ENCODE assay signal across 8 cellular contexts in the genomic region with DNA sequence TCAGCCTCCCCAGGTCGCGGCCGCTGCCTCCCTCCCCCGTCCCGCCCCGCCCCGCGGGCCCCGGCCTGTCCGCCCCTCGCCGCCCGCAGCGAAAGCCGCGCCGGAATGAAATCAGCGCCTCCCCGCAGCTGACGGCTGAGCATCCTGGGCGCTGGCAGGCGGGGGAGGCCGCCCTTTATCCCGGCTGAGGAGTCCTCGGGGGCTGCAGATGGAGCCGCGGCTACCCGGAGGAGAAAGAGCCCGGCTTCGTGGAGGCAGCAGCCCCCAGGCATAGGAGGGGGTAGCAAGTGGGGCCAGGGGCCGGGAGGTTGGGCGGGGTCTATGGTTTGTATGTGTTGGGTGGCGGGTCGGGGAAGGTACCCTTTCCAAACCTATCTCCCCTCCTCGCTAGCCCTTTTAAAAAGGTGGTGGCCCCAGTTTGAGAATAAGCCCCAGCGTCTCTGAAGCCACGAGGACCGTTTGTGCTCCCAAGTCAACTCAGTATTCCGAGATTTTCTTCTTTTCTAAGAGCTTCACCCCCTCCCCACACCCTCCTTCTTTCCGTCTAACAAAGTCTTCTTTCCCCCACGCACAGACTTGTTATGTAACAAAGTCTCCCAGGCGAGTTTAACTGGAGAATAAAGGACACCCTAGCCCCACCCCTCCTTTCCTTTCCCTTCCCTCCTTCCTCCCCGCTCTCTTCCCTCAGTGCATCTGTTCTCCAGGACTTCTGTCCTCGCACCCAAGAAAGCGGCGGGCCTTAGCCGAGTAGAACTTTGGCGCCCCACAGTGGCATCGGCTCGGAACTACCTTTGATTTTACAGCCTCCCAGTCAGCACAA. TPM values are rescaled to one million over a fixed set of nuclear protein-coding genes. Genes with fewer than 3 reads are reported as not detected.
DNase-seq lines count a peak whose midpoint lies in the region; TF ChIP-seq lines count a peak whose summit lies in the region.

No MANE protein-coding gene starts in this region.

- TF ChIP-seq CTCF in MM.1S (IDR thresholded peaks at IDR 0.05; ENCODE audit: low read length) (peak; percentile 87), ovary (IDR thresholded peaks at IDR 0.05) (peak; percentile 39 to 57 (median 45)), uterus (IDR thresholded peaks at IDR 0.05) (peak; percentile 56 to 80 (median 62))

- H3K9me3 ChIP-seq in MM.1S (replicated peaks; ENCODE audit: insufficient read depth, low read length) (no peaks in the 10 kb centered on the region), SJSA1 (replicated peaks) (no peaks in the 10 kb centered on the region), ovary (no peaks in the 10 kb centered on the region), uterus (no peaks in the 10 kb centered on the region)

- H3K4me2 ChIP-seq in MM.1S (ENCODE audit: low read depth, low read length) = peak overlapping the region; percentile 90

- H3K27ac Mint-ChIP-seq in activated naive CD8-positive, alpha-beta T cell = no peak overlapping the region

- H3K4me1 ChIP-seq in MM.1S (ENCODE audit: low read length) = no peaks in the 10 kb centered on the region
- H3K4me1 ChIP-seq in SJSA1 (replicated peaks) = peaks cover 6% of the 10 kb centered on the region
- H3K4me1 ChIP-seq in ovary (ENCODE audit: insufficient read depth) = peaks cover 2% of the 10 kb centered on the region
- H3K4me1 ChIP-seq in uterus = peaks cover 5 to 7% of the 10 kb centered on the region in 2 donors

- H3K9ac ChIP-seq in MM.1S (ENCODE audit: low read length) = no peak overlapping the region

- no peak overlapping the region for H3K27ac ChIP-seq in MM.1S (ENCODE audit: low read length)
- H3K27ac ChIP-seq in SJSA1 = no peak overlapping the region
- H3K27ac ChIP-seq in ovary = no peak overlapping the region
- no peak overlapping the region for H3K27ac ChIP-seq in uterus

- peaks cover 32% of the 10 kb centered on the region for H3K4me1 Mint-ChIP-seq in activated naive CD8-positive, alpha-beta T cell (ENCODE audit: low read depth)

- H2AFZ ChIP-seq in MM.1S (ENCODE audit: low read length) = peak overlapping the region; percentile 54; the same call in 1 of the 2 replicates

- peak overlapping the region; percentile 83 for H3K4me3 Mint-ChIP-seq in activated naive CD8-positive, alpha-beta T cell

- H3K9me2 ChIP-seq in MM.1S (replicated peaks; ENCODE audit: insufficient read depth, low read length) = no peaks in the 10 kb centered on the region

- no peaks in the 10 kb centered on the region for H3F3A ChIP-seq in MM.1S (ENCODE audit: insufficient read depth, low read length)

- H3K27me3 Mint-ChIP-seq in activated naive CD8-positive, alpha-beta T cell = peaks cover 57% of the 10 kb centered on the region

- H3K36me3 Mint-ChIP-seq in activated naive CD8-positive, alpha-beta T cell = no peaks in the 10 kb centered on the region

- TF ChIP-seq POLR2A in ovary (IDR thresholded peaks at IDR 0.05) (no peak), uterus (IDR thresholded peaks at IDR 0.05) (no peak)

- TF ChIP-seq EP300 in ovary (IDR thresholded peaks at IDR 0.05) = no peak

- H3K27me3 ChIP-seq in MM.1S (replicated peaks; ENCODE audit: insufficient read depth, low read length) (no peaks in the 10 kb centered on the region), SJSA1 (replicated peaks) (peaks cover 65% of the 10 kb centered on the region), ovary (no peaks in the 10 kb centered on the region), uterus (peaks cover 26 to 72% of the 10 kb centered on the region in 2 donors)

- 0 to 3% (median 2%) methylated on average over 30 to 50 of the region's 50 CpGs for whole genome bisulfite sequencing in ovary, 3 donors

- intact Hi-C loops in ovary (cut with DNase I) (no loop called here), uterus (cut with DNase I; ENCODE audit: low total_unique reads) (no loop called here)

- no peaks in the 10 kb centered on the region for H3K9me3 Mint-ChIP-seq in activated naive CD8-positive, alpha-beta T cell (ENCODE audit: low read depth)

- peak; percentile 65 for DNase-seq in GM04504 (ENCODE audit: low read depth)
- DNase-seq in HCEC 1CT = peak; percentile 72
- peak; percentile 67 for DNase-seq in MM.1S
- peak; percentile 57 to 76 for DNase-seq in SJSA1 (ENCODE audit: low read depth in 1 of 2, low spot score in 2 of 2)
- DNase-seq in glomerular visceral epithelial cell (ENCODE audit: extremely low spot score) = peak; percentile 83
- peak; percentile 51 to 80 (median 70) for DNase-seq in ovary
- peak; percentile 50 to 66 for DNase-seq in uterus

- H3K79me2 ChIP-seq in MM.1S (ENCODE audit: low read length) = no peaks in the 10 kb centered on the region

- H3K4me3 ChIP-seq in MM.1S (ENCODE audit: low read length) (peak overlapping the region; percentile 52), SJSA1 (peak overlapping the region; percentile 2; the same call in 1 of the 2 replicates), ovary (no peak overlapping the region), uterus (peak overlapping the region in 1 of 2 donors; percentile 22)

- no peaks in the 10 kb centered on the region for H3K36me3 ChIP-seq in MM.1S (replicated peaks; ENCODE audit: insufficient read depth, low read length)
- H3K36me3 ChIP-seq in SJSA1 = no peaks in the 10 kb centered on the region
- H3K36me3 ChIP-seq in ovary = no peaks in the 10 kb centered on the region
- H3K36me3 ChIP-seq in uterus = no peaks in the 10 kb centered on the region

- no peaks in the 10 kb centered on the region for H4K20me1 ChIP-seq in MM.1S (ENCODE audit: insufficient read depth, low read length)

RNA-seq across cellular contexts. Expression of a gene that starts 11.0 kb away (rescaled TPM):
- total RNA-seq in SJSA1 (2014; rRNA removed; shearing (Covaris generic)) = not detected in 2 replicates
- total RNA-seq in ovary = not detected
- under 1 TPM in 1 of 2 donors, not detected in 1; 0.02 TPM for polyA plus RNA-seq in ovary
- not detected for total RNA-seq in uterus
